ENCODE assay signal across 8 cellular contexts in the genomic region with DNA sequence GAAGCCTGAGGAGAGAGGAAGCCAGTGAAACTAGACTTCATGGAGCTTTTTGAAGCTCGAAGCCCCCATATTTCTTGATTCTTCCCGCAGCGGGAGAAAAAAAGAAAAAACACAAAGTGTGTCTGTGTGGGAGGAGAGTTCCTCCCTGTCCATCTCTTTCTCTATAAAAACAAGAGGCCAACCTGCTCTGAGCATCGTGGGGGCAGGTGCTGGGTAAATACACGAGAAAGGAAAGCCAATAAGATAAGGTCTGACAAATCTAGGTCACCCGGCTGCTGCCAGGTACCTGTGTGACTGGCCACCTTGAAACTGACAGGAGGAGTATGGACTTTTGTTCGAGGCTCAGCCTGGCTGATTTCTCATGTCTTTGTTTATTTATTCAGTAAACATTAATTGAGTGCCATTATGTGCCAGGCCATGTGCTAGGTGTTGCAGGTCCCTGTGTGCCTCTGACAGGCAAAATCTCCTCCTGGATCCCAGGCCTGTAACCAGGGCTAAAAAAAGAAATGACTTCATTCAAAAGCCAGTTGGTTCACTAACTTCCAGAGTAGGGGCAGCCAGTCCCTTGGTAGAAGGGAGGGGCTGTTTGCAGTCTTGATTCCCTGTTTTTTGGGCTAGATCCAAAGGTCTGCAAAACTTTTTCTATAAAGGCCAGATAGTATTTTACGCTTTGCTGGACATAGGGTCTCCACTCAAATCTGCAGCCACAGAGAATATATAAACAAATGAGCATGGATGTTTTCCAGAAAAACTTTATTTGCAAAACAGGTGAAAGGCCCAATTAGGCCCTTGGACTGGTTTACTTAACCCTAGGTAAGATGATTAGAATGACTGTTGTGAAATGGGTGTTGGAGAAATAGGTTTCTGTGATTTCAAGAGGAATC. TPM values are rescaled to one million over a fixed set of nuclear protein-coding genes. Genes with fewer than 3 reads are reported as not detected.
A peak's percentile ranks its signal among the peaks of the same experiment; 100 is the strongest.
DNase-seq lines count a peak whose midpoint lies in the region; ATAC-seq and TF ChIP-seq lines count a peak whose summit lies in the region.

No MANE protein-coding gene starts in this region.

- H2AFZ ChIP-seq in neural progenitor cell (replicated peaks) = no peak overlapping the region

- peak overlapping the region; percentile 41 for H3K4me3 ChIP-seq in neural progenitor cell

- H3K4me1 ChIP-seq in neural progenitor cell = peaks cover 89% of the 10 kb centered on the region

- H3K27me3 ChIP-seq in neural progenitor cell = no peaks in the 10 kb centered on the region

- H3K27ac ChIP-seq in epithelial cell of prostate = peak overlapping the region; percentile 30
- peak overlapping the region; percentile 99 for H3K27ac ChIP-seq in neural progenitor cell

- TF ChIP-seq CTCF in neural progenitor cell (IDR thresholded peaks at IDR 0.05) = no peak
- TF ChIP-seq CTCF in natural killer cell (IDR thresholded peaks at IDR 0.05) = no peak

- H3K4me2 ChIP-seq in neural progenitor cell = peak overlapping the region; percentile 86

- no peaks in the 10 kb centered on the region for H3K9me3 ChIP-seq in neural progenitor cell (ENCODE audit: low read depth)

- peak overlapping the region; percentile 98 for H3K27ac Mint-ChIP-seq in neural progenitor cell
- no peak overlapping the region for H3K27ac Mint-ChIP-seq in natural killer cell

- H3K36me3 Mint-ChIP-seq in neural progenitor cell (peaks cover 2% of the 10 kb centered on the region), natural killer cell (no peaks in the 10 kb centered on the region)

- peaks cover 74% of the 10 kb centered on the region for H3F3A ChIP-seq in neural progenitor cell (ENCODE audit: low read depth)

- H3K4me1 Mint-ChIP-seq in neural progenitor cell (peaks cover 76% of the 10 kb centered on the region), natural killer cell (peaks cover 29 to 60% of the 10 kb centered on the region in 2 donors)

- H3K4me3 Mint-ChIP-seq in neural progenitor cell = peak overlapping the region; percentile 74
- H3K4me3 Mint-ChIP-seq in natural killer cell = no peak overlapping the region

- no peak for ATAC-seq in GM19395 (IDR thresholded peaks at IDR 0.05; ENCODE audit: unreplicated experiment)
- no peak for ATAC-seq in GM18861 (IDR thresholded peaks at IDR 0.05; ENCODE audit: unreplicated experiment)
- no peak for ATAC-seq in GM21529 (IDR thresholded peaks at IDR 0.05; ENCODE audit: unreplicated experiment)
- no peak for ATAC-seq in natural killer cell

- no peak overlapping the region for H3K9ac ChIP-seq in neural progenitor cell

- H4K20me1 ChIP-seq in neural progenitor cell (ENCODE audit: low read depth) = peaks cover 60% of the 10 kb centered on the region

- H3K36me3 ChIP-seq in neural progenitor cell = no peaks in the 10 kb centered on the region

- peaks cover 49% of the 10 kb centered on the region for H3K79me2 ChIP-seq in neural progenitor cell (ENCODE audit: low read depth)

- DNase-seq in H4 (ENCODE audit: low spot score) (peak; percentile 58), NCI-H748 (lab: John Stamatoyannopoulos, UW; ENCODE audit: unreplicated experiment) (peak; percentile 82), epithelial cell of prostate (ENCODE audit: low read depth, low spot score) (no peak), neural progenitor cell (ENCODE audit: low spot score) (no peak), natural killer cell (no peak)

- H3K27me3 Mint-ChIP-seq in neural progenitor cell (ENCODE audit: insufficient read depth, low read depth) (no peaks in the 10 kb centered on the region), natural killer cell (ENCODE audit: low read depth in 2 of 2) (no peaks in the 10 kb centered on the region)

- intact Hi-C loops in natural killer cell (cut with micrococcal nuclease) = no loop called here

- H3K9me3 Mint-ChIP-seq in neural progenitor cell (no peaks in the 10 kb centered on the region), natural killer cell (no peaks in the 10 kb centered on the region)

RNA-seq across cellular contexts. Expression of gene YPEL2, which starts 35.6 kb away (rescaled TPM):
- 0.86 and 1.9 TPM in 2 replicates for total RNA-seq in H4 (2014; rRNA removed; shearing (Covaris generic))
- total RNA-seq in neural progenitor cell (ENCODE audit: low replicate concordance) (21.4 and 38.0 TPM in 2 replicates), natural killer cell (10 to 100 TPM; 30.5 to 35.6 (median 33.5) TPM)

Comparison
In these comparisons a context has a peak if more than half of its experiments do, and no peak if none do; other contexts are left out.
1. DNase-seq: peak in H4 (single experiment) and NCI-H748 (single experiment); none in epithelial cell of prostate (single experiment), neural progenitor cell (single experiment) and natural killer cell (single experiment).